8 cellular contexts compared by ENCODE assay signal in the genomic region with DNA sequence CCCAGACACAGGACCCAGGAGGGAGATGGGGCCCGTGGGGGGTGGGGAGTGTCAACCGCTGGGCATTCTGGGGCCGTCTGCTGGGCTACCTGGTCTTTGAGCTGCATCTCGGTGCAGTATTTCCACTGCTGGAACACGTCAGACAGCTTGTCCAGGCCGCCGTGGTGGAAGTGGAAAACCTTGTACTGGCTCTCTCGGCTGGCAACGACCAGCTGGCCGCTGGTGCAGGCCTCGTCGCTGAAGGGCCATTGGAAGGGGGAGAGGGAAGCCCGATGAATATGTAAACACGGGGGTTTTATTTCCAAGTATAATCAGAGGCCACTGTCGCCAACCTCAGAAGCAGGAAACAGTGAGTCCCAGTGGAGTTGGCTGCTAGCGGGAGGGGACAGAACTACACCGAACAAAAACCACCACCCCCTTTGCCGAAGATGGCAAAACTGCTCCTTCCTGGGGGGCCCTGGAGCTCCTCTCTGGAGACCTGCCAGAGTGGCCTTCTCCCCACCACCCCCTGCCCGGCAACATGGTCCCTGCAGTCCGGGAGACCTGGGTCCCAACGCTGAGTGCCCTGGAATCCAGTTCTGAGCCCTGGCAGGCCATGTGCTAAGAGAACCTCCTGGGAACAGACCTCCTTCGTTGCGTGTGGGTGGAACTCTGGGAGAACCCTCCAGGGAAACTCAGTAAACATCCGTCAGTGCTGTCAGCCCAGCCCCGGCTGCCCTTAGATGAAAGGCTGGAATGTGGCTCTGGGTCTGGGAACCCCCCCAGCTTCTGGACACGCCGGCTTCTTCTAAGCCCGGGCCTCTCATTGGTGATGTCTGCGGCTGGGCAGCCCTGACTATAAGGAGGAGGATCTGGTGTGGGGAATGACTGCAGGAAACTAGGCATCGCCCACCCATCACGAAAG.
DNase-seq lines count a peak whose midpoint lies in the region; ATAC-seq and TF ChIP-seq lines count a peak whose summit lies in the region.

No MANE protein-coding gene starts in this region.

- intact Hi-C loops in colonic mucosa (cut with DNase I), result no loop called here

- H3K9me3 ChIP-seq in upper lobe of left lung, result no peaks in the 10 kb centered on the region
- no peaks in the 10 kb centered on the region for H3K9me3 ChIP-seq in colonic mucosa

- H3K4me3 ChIP-seq in upper lobe of left lung, result peak overlapping the region in 2 of 4 donors; percentile 10 to 13
- no peak overlapping the region for H3K4me3 ChIP-seq in colonic mucosa

- H3K4me1 ChIP-seq in upper lobe of left lung (peaks cover 18 to 22% (median 20%) of the 10 kb centered on the region in 4 donors), colonic mucosa (no peaks in the 10 kb centered on the region)

- peaks cover 0 to 26% (median 18%) of the 10 kb centered on the region in 4 donors for H3K36me3 ChIP-seq in upper lobe of left lung
- H3K36me3 ChIP-seq in colonic mucosa, result no peaks in the 10 kb centered on the region

- H3K27ac ChIP-seq in upper lobe of left lung, result peak overlapping the region; percentile 62 to 79 (median 76)
- no peak overlapping the region for H3K27ac ChIP-seq in colonic mucosa

- peak overlapping the region; percentile 87 for H3K27ac Mint-ChIP-seq in mesothelial cell of epicardium

- peak; percentile 32 for DNase-seq in NCI-H2227 (lab: John Stamatoyannopoulos, UW; ENCODE audit: unreplicated experiment)
- no peak for DNase-seq in NCI-H2227 treated with DMSO at 0.1 percent for 48 hours (lab: John Stamatoyannopoulos, UW)
- peak; percentile 86 for DNase-seq in ecto neural progenitor cell (ENCODE audit: low spot score)
- peak; percentile 48 to 77 for DNase-seq in mesothelial cell of epicardium (ENCODE audit: low spot score in 2 of 2, unreplicated experiment in 2 of 2)
- DNase-seq in upper lobe of left lung, result peak; percentile 63 to 77
- DNase-seq in colonic mucosa, result no peak
- DNase-seq in HK-2 (ENCODE audit: unreplicated experiment), result no peak

- TF ChIP-seq POLR2A in upper lobe of left lung (IDR thresholded peaks at IDR 0.05), result no peak

- no peak for TF ChIP-seq CTCF in mesothelial cell of epicardium (IDR thresholded peaks at IDR 0.05; ENCODE audit: unreplicated experiment)
- TF ChIP-seq CTCF in upper lobe of left lung (IDR thresholded peaks at IDR 0.05), result peak in 3 of 6 experiments; percentile 12 to 48 (median 25)
- no peak for TF ChIP-seq CTCF in colonic mucosa (IDR thresholded peaks at IDR 0.05)

- peaks cover 15% of the 10 kb centered on the region for H3K36me3 Mint-ChIP-seq in mesothelial cell of epicardium

- no peaks in the 10 kb centered on the region for H3K27me3 Mint-ChIP-seq in mesothelial cell of epicardium (ENCODE audit: low read depth)

- no peak for TF ChIP-seq EP300 in upper lobe of left lung (IDR thresholded peaks at IDR 0.05)

- ATAC-seq in upper lobe of left lung (ENCODE audit: low FRiP score in 2 of 2) (peak; percentile 17 to 84), GM18870 (IDR thresholded peaks at IDR 0.05; ENCODE audit: unreplicated experiment) (no peak)

- H3K9me3 Mint-ChIP-seq in mesothelial cell of epicardium, result no peaks in the 10 kb centered on the region

- H3K4me1 Mint-ChIP-seq in mesothelial cell of epicardium, result peaks cover 35% of the 10 kb centered on the region

- no peaks in the 10 kb centered on the region for H3K27me3 ChIP-seq in upper lobe of left lung
- H3K27me3 ChIP-seq in colonic mucosa, result no peaks in the 10 kb centered on the region

- H3K4me3 Mint-ChIP-seq in mesothelial cell of epicardium, result no peak overlapping the region

- no peak overlapping the region for H3K9ac ChIP-seq in colonic mucosa (ENCODE audit: low read depth in 2 of 2, low read length in 2 of 2)

- 30 to 62% methylated on average over 5 to 30 of the region's 31 CpGs for WGBS in upper lobe of left lung, 2 donors

Comparison
In these comparisons a context has a peak if more than half of its experiments do, and no peak if none do; other contexts are left out.
1. DNase-seq: peak in NCI-H2227 (single experiment), ecto neural progenitor cell (single experiment), mesothelial cell of epicardium (2 of 2) and upper lobe of left lung (2 of 2); none in NCI-H2227 treated with DMSO at 0.1 percent for 48 hours (single experiment), colonic mucosa (single experiment) and HK-2 (single experiment).